Comparison of ENCODE assay signal across 18 cellular contexts in genomic region chr2:231243883-231244282, GRCh38.
"Had no signal": no experiment of that assay in that cellular context is flagged by ENCODE, and none has a peak within 500 bp of the region (broad histone marks: within the 10 kb centered on the region; RNA-seq: fewer than 3 reads in every experiment).

No MANE protein-coding gene starts in this region.

- H3K36me3 ChIP-seq: vagina had no signal

- H3K4me3 Mint-ChIP-seq: natural killer cell had no signal

- H3K4me1 ChIP-seq: suprapubic skin, thyroid gland had no signal

- H3K27ac ChIP-seq: coronary artery, heart left ventricle, suprapubic skin, thyroid gland, vagina had no signal

- H3K9me3 ChIP-seq: heart left ventricle, suprapubic skin, thyroid gland, upper lobe of left lung, vagina had no signal

- H3K9me3 Mint-ChIP-seq: natural killer cell had no signal

- H3K4me3 ChIP-seq: coronary artery, heart left ventricle, skin epidermis, suprapubic skin, thyroid gland, upper lobe of left lung, vagina had no signal

- ATAC-seq: heart left ventricle, left lobe of liver, natural killer cell, sciatic nerve had no signal

- H3K27ac Mint-ChIP-seq: natural killer cell had no signal

- DNase-seq: cerebellar nuclear complex; effector CD8-positive, alpha-beta T cell; foreskin melanocyte; heart left ventricle; hippocampal formation; mammary epithelial cell; natural killer cell; occipital lobe; stimulated activated CD4-positive, alpha-beta T cell treated with anti-CD3 and anti-CD28 coated beads, Interleukin-12 subunit alpha, Interleukin-12 subunit beta, amount 100 ng/mL, for 4 hours; stimulated activated naive CD4-positive, alpha-beta T cell treated with Interleukin-2 at 50 U/mL for 16 hours; thyroid gland; upper lobe of left lung had no signal

- H3K27me3 ChIP-seq: heart left ventricle, suprapubic skin, thyroid gland, upper lobe of left lung, vagina had no signal

- H3K36me3 Mint-ChIP-seq: natural killer cell had no signal
